8 cellular contexts compared by ENCODE assay signal in genomic region chr6:132483779-132484679, GRCh38. TPM values are rescaled to one million over a fixed set of nuclear protein-coding genes. Genes with fewer than 3 reads are reported as not detected.
DNase-seq lines count a peak whose midpoint lies in the region; ATAC-seq, FAIRE-seq and TF ChIP-seq lines count a peak whose summit lies in the region.

No MANE protein-coding gene starts in this region.

- peak; percentile 70 for ATAC-seq in HG03342 (IDR thresholded peaks at IDR 0.05; ENCODE audit: unreplicated experiment)

- no peaks in the 10 kb centered on the region for H3K9me3 ChIP-seq in neutrophil

- H3K4me3 ChIP-seq in fibroblast of mammary gland (ENCODE audit: control insufficient read depth, low read depth, low read length) = no peak overlapping the region
- H3K4me3 ChIP-seq in neutrophil (ENCODE audit: low read depth in 1 of 2, low read length in 1 of 2) = no peak overlapping the region

- no peaks in the 10 kb centered on the region for H3K36me3 Mint-ChIP-seq in activated CD4-positive, alpha-beta memory T cell treated with anti-CD3 and anti-CD28 coated beads, Interleukin-2, amount 10 ng/mL, durations not matched to agents 7 days and 5 days (ENCODE audit: low read depth)

- peaks cover 22% of the 10 kb centered on the region for H3K4me1 Mint-ChIP-seq in activated CD4-positive, alpha-beta memory T cell treated with anti-CD3 and anti-CD28 coated beads, Interleukin-2, amount 10 ng/mL, durations not matched to agents 7 days and 5 days

- TF ChIP-seq CTCF in D721Med (IDR thresholded peaks at IDR 0.05; ENCODE audit: insufficient read depth, missing control alignments) (peak; percentile 76), fibroblast of mammary gland (conservative IDR thresholded peaks at IDR 0.05; ENCODE audit: control insufficient read depth, insufficient read depth, low read depth, low read length) (peak; percentile 66), neutrophil (IDR thresholded peaks at IDR 0.05) (peak; percentile 29)

- DNase-seq in D721Med (ENCODE audit: insufficient read length, low spot score) = no peak
- DNase-seq in GM19239 (ENCODE audit: insufficient read length, low spot score) = peak; percentile 16
- peak; percentile 22 to 68 for DNase-seq in NCI-H446 (lab: John Stamatoyannopoulos, UW)
- peak; percentile 33 for DNase-seq in activated CD4-positive, alpha-beta memory T cell treated with anti-CD3 and anti-CD28 coated beads, Interleukin-2, amount 10 ng/mL, durations not matched to agents 7 days and 5 days
- DNase-seq in fibroblast of mammary gland (ENCODE audit: low read depth) = peak; percentile 81
- no peak for DNase-seq in islet precursor cell

- peaks cover 5 to 15% of the 10 kb centered on the region in 2 experiments for H3K4me1 ChIP-seq in neutrophil (ENCODE audit: control insufficient read depth in 1 of 2, insufficient read depth in 1 of 2, low read depth in 1 of 2, low read length in 1 of 2)

- no peaks in the 10 kb centered on the region for H3K27me3 ChIP-seq in neutrophil

- POLR2A ChIA-PET in activated CD4-positive, alpha-beta memory T cell treated with anti-CD3 and anti-CD28 coated beads, Interleukin-2, amount 10 ng/mL, durations not matched to agents 7 days and 5 days (lab: Charles Lee) = interaction anchor here (0.6 to 1.2 kb wide), 3 partner anchors 12 to 29 kb away, joined by 3 to 4 read pairs (median 3); partner anchors contain the start of gene STX7

- H3K4me3 Mint-ChIP-seq in activated CD4-positive, alpha-beta memory T cell treated with anti-CD3 and anti-CD28 coated beads, Interleukin-2, amount 10 ng/mL, durations not matched to agents 7 days and 5 days = no peak overlapping the region

- H3K27ac ChIP-seq in neutrophil = peak overlapping the region; percentile 21

- CTCF ChIA-PET in activated CD4-positive, alpha-beta memory T cell treated with anti-CD3 and anti-CD28 coated beads, Interleukin-2, amount 10 ng/mL, durations not matched to agents 7 days and 5 days (lab: Charles Lee) = interaction anchor here (0.6 to 8.7 kb wide), 19 partner anchors 8 to 1121 kb away, joined by 3 to 161 read pairs (median 4); partner anchors contain the start of gene STX7

- H3K9me3 Mint-ChIP-seq in activated CD4-positive, alpha-beta memory T cell treated with anti-CD3 and anti-CD28 coated beads, Interleukin-2, amount 10 ng/mL, durations not matched to agents 7 days and 5 days = no peaks in the 10 kb centered on the region

- peak; percentile 16 for FAIRE-seq in D721Med (lab: Jason Lieb, UNC)
- peak; percentile 97 for FAIRE-seq in GM19239 (lab: Jason Lieb, UNC)

- H3K27ac Mint-ChIP-seq in activated CD4-positive, alpha-beta memory T cell treated with anti-CD3 and anti-CD28 coated beads, Interleukin-2, amount 10 ng/mL, durations not matched to agents 7 days and 5 days = no peak overlapping the region

- H3K27me3 Mint-ChIP-seq in activated CD4-positive, alpha-beta memory T cell treated with anti-CD3 and anti-CD28 coated beads, Interleukin-2, amount 10 ng/mL, durations not matched to agents 7 days and 5 days = no peaks in the 10 kb centered on the region

- peaks cover 14% of the 10 kb centered on the region for H3K36me3 ChIP-seq in neutrophil

RNA-seq across cellular contexts. Expression of gene STX7, which starts 28.9 kb away (rescaled TPM):
- total RNA-seq in activated CD4-positive, alpha-beta memory T cell treated with anti-CD3 and anti-CD28 coated beads, Interleukin-2, amount 10 ng/mL, durations not matched to agents 7 days and 5 days = 10 to 100 TPM; 19.9 to 20.2 TPM

RNA-seq across cellular contexts. Expression of gene TAAR9, which starts 54.0 kb away (rescaled TPM):
- total RNA-seq in activated CD4-positive, alpha-beta memory T cell treated with anti-CD3 and anti-CD28 coated beads, Interleukin-2, amount 10 ng/mL, durations not matched to agents 7 days and 5 days = not detected

Comparison
In these comparisons a context has a peak if more than half of its experiments do, and no peak if none do; other contexts are left out.
1. DNase-seq: peak in GM19239 (single experiment), NCI-H446 (2 of 2), activated CD4-positive, alpha-beta memory T cell treated with anti-CD3 and anti-CD28 coated beads, Interleukin-2, amount 10 ng/mL, durations not matched to agents 7 days and 5 days (single experiment) and fibroblast of mammary gland (single experiment); none in D721Med (single experiment) and islet precursor cell (single experiment).
2. Peak in every context shown above with its lines, with median percentiles within 50 percentile points of each other: CTCF ChIP-seq.